Comparison of ENCODE assay signal across 21 cellular contexts in the genomic region with DNA sequence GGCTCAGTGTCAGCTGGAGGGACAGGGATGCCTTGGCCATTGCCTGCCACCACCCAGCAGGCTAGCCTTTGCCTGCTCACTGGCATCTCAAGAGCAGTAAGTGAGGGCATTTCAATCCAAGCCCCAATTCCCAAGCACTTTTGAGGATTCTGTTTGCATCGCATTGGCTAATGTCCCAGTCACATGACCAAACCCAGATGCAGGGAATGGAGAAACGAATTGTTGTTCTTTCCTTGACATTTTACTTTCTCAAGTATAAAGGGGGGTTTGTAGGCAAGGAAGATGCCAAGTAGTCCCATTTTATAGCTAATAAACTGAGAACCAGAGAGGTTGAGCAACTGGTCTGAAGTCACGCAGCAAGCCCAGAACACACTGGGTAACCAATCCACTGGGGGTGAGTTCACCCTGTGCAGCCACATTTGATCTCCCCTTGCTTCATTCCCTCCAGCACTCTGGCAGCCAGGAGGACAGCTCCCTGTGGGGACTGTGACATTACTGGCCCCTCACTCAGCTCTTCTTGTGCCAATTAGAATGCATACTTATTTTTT.
DNase-seq lines count a peak whose midpoint lies in the region; ATAC-seq, FAIRE-seq and TF ChIP-seq lines count a peak whose summit lies in the region.
"Had no signal": no experiment of that assay in that cellular context is flagged by ENCODE, and none has a peak within 500 bp of the region (broad histone marks: within the 10 kb centered on the region; RNA-seq: fewer than 3 reads in every experiment).

No MANE protein-coding gene starts in this region.

- H3K36me3 ChIP-seq in HepG2 (replicated peaks in 1 of 2; ENCODE audit: control insufficient read depth in 1 of 2, insufficient read depth in 2 of 2, low read length in 2 of 2) = no peaks in the 10 kb centered on the region
- no peaks in the 10 kb centered on the region for H3K36me3 ChIP-seq in right lobe of liver
- H3K36me3 ChIP-seq: BE2C, MG63 had no signal

- DNase-seq in HepG2 (ENCODE audit: low spot score) (no peak), right lobe of liver (no peak), naive B cell (no peak), NCI-H1436 (lab: John Stamatoyannopoulos, UW) (no peak), amygdala (lab: John Stamatoyannopoulos, UW) (no peak), RPMI8226 (no peak)
- DNase-seq: BE2C; CD4-positive, CD25-positive, alpha-beta regulatory T cell; EL; GF-D8; Kasumi-1; MG63; NCI-H1417; NCI-H187; NCI-H446; NCI-H526; PC-3; SHP77 had no signal

- TF ChIP-seq POLR2A in HepG2 (IDR thresholded peaks at IDR 0.05; ENCODE audit: insufficient read depth in 1 of 2, low read depth in 2 of 2, low read length in 2 of 2) (no peak), right lobe of liver (IDR thresholded peaks at IDR 0.05) (no peak)

- in situ Hi-C loops in HepG2 (cut with HindIII; ENCODE audit: extremely low pct_ligation_motif_present, low pct_unique_long_range_greater_than_20kb) = no loop called here

- intact Hi-C loops in HepG2 (cut with micrococcal nuclease; ENCODE audit: unreplicated experiment) = no loop called here
- intact Hi-C loops in right lobe of liver (cut with DNase I) = no loop called here

- no TSS peak for BruUV-seq in HepG2 (replicated peaks; lab: Mats Ljungman, UMichigan)

- FAIRE-seq in HepG2 (lab: Jason Lieb, UNC) = no peak
- FAIRE-seq: A204.1, H54 had no signal

- no peaks in the 10 kb centered on the region for H3K27me3 Mint-ChIP-seq in activated T-helper 17 cell treated with anti-CD3 and anti-CD28 coated beads, Interleukin-2, amount 50 U/mL, for 72 hours
- no peaks in the 10 kb centered on the region for H3K27me3 Mint-ChIP-seq in naive B cell
- H3K27me3 Mint-ChIP-seq: CD4-positive, CD25-positive, alpha-beta regulatory T cell had no signal

- no peak overlapping the region for H3K4me2 ChIP-seq in HepG2 (ENCODE audit: low read depth, low read length)

- H3K27ac Mint-ChIP-seq in activated T-helper 17 cell treated with anti-CD3 and anti-CD28 coated beads, Interleukin-2, amount 50 U/mL, for 72 hours = peak overlapping the region; percentile 28
- H3K27ac Mint-ChIP-seq in naive B cell = peak overlapping the region; percentile 49 to 87 (median 70)
- H3K27ac Mint-ChIP-seq: CD4-positive, CD25-positive, alpha-beta regulatory T cell had no signal

- no peaks in the 10 kb centered on the region for H3K9me3 Mint-ChIP-seq in activated T-helper 17 cell treated with anti-CD3 and anti-CD28 coated beads, Interleukin-2, amount 50 U/mL, for 72 hours
- peaks cover 0 to 1% (median 0%) of the 10 kb centered on the region in 7 donors for H3K9me3 Mint-ChIP-seq in naive B cell

- 26% methylated on average over 3 of the region's 3 CpGs for WGBS in HepG2 (ENCODE audit: low lambda C conversion rate)
- WGBS in right lobe of liver (ENCODE audit: insufficient coverage, low coverage, low lambda C conversion rate, missing lambda C conversion rate) = 43% methylated on average over 2 of the region's 3 CpGs

- peaks cover 19% of the 10 kb centered on the region for H3K4me1 Mint-ChIP-seq in activated T-helper 17 cell treated with anti-CD3 and anti-CD28 coated beads, Interleukin-2, amount 50 U/mL, for 72 hours
- H3K4me1 Mint-ChIP-seq in naive B cell = peaks cover 27 to 44% (median 41%) of the 10 kb centered on the region in 3 donors

- no peak for TF ChIP-seq CTCF in HepG2 (CRISPR knock-in tag; IDR thresholded peaks at IDR 0.05)
- TF ChIP-seq CTCF in right lobe of liver (IDR thresholded peaks at IDR 0.05) = no peak

- H3K27me3 ChIP-seq in HepG2 (ENCODE audit: control insufficient read depth in 1 of 2, insufficient read depth in 2 of 2, low read length in 2 of 2) (peaks cover 1 to 8% of the 10 kb centered on the region in 2 experiments; a peak in 4 of 5 replicates), right lobe of liver (peaks cover 0 to 4% of the 10 kb centered on the region in 2 donors)
- H3K27me3 ChIP-seq: BE2C had no signal

- TF ChIP-seq EP300 in HepG2 (IDR thresholded peaks at IDR 0.05; ENCODE audit: low read depth in 2 of 2, low read length in 2 of 2) (no peak), HepG2 (CRISPR knock-in tag; IDR thresholded peaks at IDR 0.05; ENCODE audit: borderline replicate concordance) (no peak)

- no peaks in the 10 kb centered on the region for H3K79me2 ChIP-seq in HepG2 (ENCODE audit: insufficient read depth, low read length)

- no peak overlapping the region for H2AFZ ChIP-seq in HepG2 (ENCODE audit: low read length)

- H3K9me3 ChIP-seq in HepG2 (ENCODE audit: low read length) (no peaks in the 10 kb centered on the region), right lobe of liver (no peaks in the 10 kb centered on the region)
- H3K9me3 ChIP-seq: BE2C, MG63 had no signal

- H3K27ac ChIP-seq in HepG2 (ENCODE audit: extremely low read length, insufficient read depth, low read length) (no peak overlapping the region), right lobe of liver (no peak overlapping the region)

- H3K9ac ChIP-seq in HepG2 (ENCODE audit: insufficient read depth, low read depth, low read length) = no peak overlapping the region

- CTCF ChIA-PET in HepG2 (lab: Yijun Ruan, JAX; ENCODE audit: low intra/inter-chr PET ratio, low total read pairs) = no interaction called here

- no peaks in the 10 kb centered on the region for H4K20me1 ChIP-seq in HepG2 (ENCODE audit: insufficient read depth, low read length)

- H3K4me1 ChIP-seq in HepG2 (ENCODE audit: insufficient read depth, low read length) (no peaks in the 10 kb centered on the region), right lobe of liver (no peaks in the 10 kb centered on the region)
- H3K4me1 ChIP-seq: BE2C had no signal

- no peak overlapping the region for H3K4me3 Mint-ChIP-seq in activated T-helper 17 cell treated with anti-CD3 and anti-CD28 coated beads, Interleukin-2, amount 50 U/mL, for 72 hours
- H3K4me3 Mint-ChIP-seq in naive B cell = no peak overlapping the region
- H3K4me3 Mint-ChIP-seq: CD4-positive, CD25-positive, alpha-beta regulatory T cell had no signal

- peaks cover 17% of the 10 kb centered on the region for H3K36me3 Mint-ChIP-seq in activated T-helper 17 cell treated with anti-CD3 and anti-CD28 coated beads, Interleukin-2, amount 50 U/mL, for 72 hours (ENCODE audit: low read depth)
- peaks cover 17 to 43% of the 10 kb centered on the region in 2 donors for H3K36me3 Mint-ChIP-seq in naive B cell

- TF ChIP-seq RAD21 in HepG2 (CRISPR knock-in tag; IDR thresholded peaks at IDR 0.05) = no peak

- no peak overlapping the region for H3K4me3 ChIP-seq in HepG2 (replicated peaks in 1 of 3; ENCODE audit: insufficient read depth in 1 of 3, low read depth in 2 of 3, low read length in 3 of 3)
- H3K4me3 ChIP-seq in right lobe of liver = no peak overlapping the region
- H3K4me3 ChIP-seq: MG63 had no signal

- ATAC-seq in HepG2 = no peak
- ATAC-seq in right lobe of liver = no peak
- no peak for ATAC-seq in activated T-helper 17 cell treated with anti-CD3 and anti-CD28 coated beads, Interleukin-2, amount 50 U/mL, for 72 hours (replicated peaks)
- no peak for ATAC-seq in naive B cell (ENCODE audit: low read depth in 2 of 2)
- ATAC-seq: PC-3 had no signal

- POLR2A ChIA-PET in HepG2 (lab: Yijun Ruan, JAX) = no interaction called here

TF ChIP-seq in HepG2, 621 proteins besides CTCF, POLR2A, EP300 and RAD21:
- no peak for TF ChIP-seq ZBTB42 (CRISPR knock-in tag; IDR thresholded peaks at IDR 0.05)
- no peak for TF ChIP-seq SYNCRIP (IDR thresholded peaks at IDR 0.05; ENCODE audit: insufficient read depth, low read depth, low read length)
- no peak for TF ChIP-seq MLLT10 (CRISPR knock-in tag; IDR thresholded peaks at IDR 0.05)
- TF ChIP-seq TBX2 (CRISPR knock-in tag; IDR thresholded peaks at IDR 0.05; ENCODE audit: borderline replicate concordance) = no peak
- TF ChIP-seq ZNF768 (CRISPR knock-in tag; IDR thresholded peaks at IDR 0.05) = peak; percentile 57
- no peak for TF ChIP-seq NFKBIZ (CRISPR knock-in tag; IDR thresholded peaks at IDR 0.05)
